11 cellular contexts compared by ENCODE assay signal in the genomic region with DNA sequence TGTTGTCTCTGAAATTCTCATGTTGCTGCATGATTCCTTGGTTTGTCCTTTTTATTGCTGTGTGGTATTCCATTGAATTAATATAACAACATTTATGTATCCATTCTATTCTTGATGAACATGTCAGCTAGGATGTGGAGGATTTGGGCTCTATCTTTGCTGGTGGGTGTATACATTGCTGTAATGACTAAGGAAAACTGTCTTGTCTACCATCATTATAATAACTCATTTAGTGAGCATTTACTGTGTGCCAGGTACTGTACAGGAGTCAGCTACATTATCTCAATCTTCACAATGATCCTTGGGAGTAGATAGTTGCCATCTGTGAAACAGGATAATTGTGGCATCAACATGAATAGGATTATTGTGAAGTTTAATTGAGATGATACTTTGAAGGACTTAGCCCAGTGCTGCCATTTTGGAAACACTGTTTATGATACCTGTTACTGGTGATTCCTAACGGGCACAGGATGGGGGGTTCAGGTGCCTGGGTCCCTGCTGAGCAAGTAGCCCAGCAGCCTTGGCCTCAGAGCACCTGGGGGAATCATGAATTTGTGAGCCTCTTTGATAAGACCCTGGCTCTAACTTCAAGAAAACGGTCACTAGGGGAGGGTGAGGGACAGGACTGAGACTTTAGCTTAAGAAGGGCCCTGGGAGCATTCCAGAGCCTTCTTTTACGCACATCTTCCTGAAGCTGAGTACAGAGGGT. TPM values are rescaled to one million over a fixed set of nuclear protein-coding genes. Genes with fewer than 3 reads are reported as not detected.
DNase-seq lines count a peak whose midpoint lies in the region; ATAC-seq and TF ChIP-seq lines count a peak whose summit lies in the region.
"Had no signal": no experiment of that assay in that cellular context is flagged by ENCODE, and none has a peak within 500 bp of the region (broad histone marks: within the 10 kb centered on the region; RNA-seq: fewer than 3 reads in every experiment).

No MANE protein-coding gene starts in this region.

- no peaks in the 10 kb centered on the region for H3K27me3 Mint-ChIP-seq in stimulated activated naive CD8-positive, alpha-beta T cell treated with anti-CD3 and anti-CD28 coated beads, Interleukin-15, Interleukin-2, amounts not matched to agents 100 ng/mL and 50 ng/mL, for 24 hours
- H3K27me3 Mint-ChIP-seq in T-cell: no peaks in the 10 kb centered on the region

- TF ChIP-seq CTCF in gastroesophageal sphincter (IDR thresholded peaks at IDR 0.05): no peak

- CTCF ChIA-PET in T-cell (lab: Charles Lee): interaction anchor here in 1 of 2 donors (0.6 to 1.3 kb wide), 2 partner anchors 50 to 344 kb away, joined by 3 read pairs; no protein-coding TSS in a partner anchor

- H3K4me3 ChIP-seq in gastroesophageal sphincter: no peak overlapping the region
- H3K4me3 ChIP-seq: lung had no signal

- H3K27ac ChIP-seq in gastroesophageal sphincter: peak overlapping the region in 3 of 4 donors; percentile 63 to 80 (median 80)

- POLR2A ChIA-PET in T-cell (lab: Charles Lee): no interaction called here

- peak overlapping the region; percentile 90 for H3K27ac Mint-ChIP-seq in stimulated activated naive CD8-positive, alpha-beta T cell treated with anti-CD3 and anti-CD28 coated beads, Interleukin-15, Interleukin-2, amounts not matched to agents 100 ng/mL and 50 ng/mL, for 24 hours
- peak overlapping the region; percentile 50 to 59 for H3K27ac Mint-ChIP-seq in T-cell

- H3K36me3 Mint-ChIP-seq in stimulated activated naive CD8-positive, alpha-beta T cell treated with anti-CD3 and anti-CD28 coated beads, Interleukin-15, Interleukin-2, amounts not matched to agents 100 ng/mL and 50 ng/mL, for 24 hours (ENCODE audit: low read depth): peaks cover 19% of the 10 kb centered on the region
- no peaks in the 10 kb centered on the region for H3K36me3 Mint-ChIP-seq in T-cell

- H3K36me3 ChIP-seq in gastroesophageal sphincter: no peaks in the 10 kb centered on the region

- no peaks in the 10 kb centered on the region for H3K9me3 Mint-ChIP-seq in stimulated activated naive CD8-positive, alpha-beta T cell treated with anti-CD3 and anti-CD28 coated beads, Interleukin-15, Interleukin-2, amounts not matched to agents 100 ng/mL and 50 ng/mL, for 24 hours
- H3K9me3 Mint-ChIP-seq in T-cell: no peaks in the 10 kb centered on the region

- TF ChIP-seq EP300 in gastroesophageal sphincter (IDR thresholded peaks at IDR 0.05): no peak

- no peak for DNase-seq in stimulated activated naive CD8-positive, alpha-beta T cell treated with anti-CD3 and anti-CD28 coated beads, Interleukin-15, Interleukin-2, amounts not matched to agents 100 U/mL and 50 U/mL, for 24 hours
- no peak for DNase-seq in T-cell
- DNase-seq in T-helper 9 cell: no peak
- no peak for DNase-seq in 8988T
- DNase-seq: central memory CD4-positive, alpha-beta T cell had no signal

- peaks cover 0 to 19% (median 4%) of the 10 kb centered on the region in 3 donors for H3K4me1 ChIP-seq in gastroesophageal sphincter

- H3K4me3 Mint-ChIP-seq in stimulated activated naive CD8-positive, alpha-beta T cell treated with anti-CD3 and anti-CD28 coated beads, Interleukin-15, Interleukin-2, amounts not matched to agents 100 ng/mL and 50 ng/mL, for 24 hours: peak overlapping the region; percentile 82
- peak overlapping the region; percentile 73 to 76 (median 73) for H3K4me3 Mint-ChIP-seq in T-cell

- no peaks in the 10 kb centered on the region for H3K27me3 ChIP-seq in gastroesophageal sphincter
- H3K27me3 ChIP-seq: MG63 had no signal

- 59% methylated on average over 2 of the region's 3 CpGs; no CpG with 5 or more reads in 1 of the 2 donors for WGBS in gastroesophageal sphincter (ENCODE audit: low coverage in 1 of 2), 2 donors

- TF ChIP-seq POLR2A in gastroesophageal sphincter (IDR thresholded peaks at IDR 0.05): no peak

- peaks cover 12% of the 10 kb centered on the region for H3K4me1 Mint-ChIP-seq in stimulated activated naive CD8-positive, alpha-beta T cell treated with anti-CD3 and anti-CD28 coated beads, Interleukin-15, Interleukin-2, amounts not matched to agents 100 ng/mL and 50 ng/mL, for 24 hours (ENCODE audit: low read depth)
- H3K4me1 Mint-ChIP-seq in T-cell: peaks cover 11 to 19% (median 14%) of the 10 kb centered on the region in 3 donors

- no peak for ATAC-seq in stimulated activated naive CD8-positive, alpha-beta T cell treated with anti-CD3 and anti-CD28 coated beads, Interleukin-15, Interleukin-2, amounts not matched to agents 100 U/mL and 50 U/mL, for 24 hours
- ATAC-seq in T-cell (replicated peaks in 1 of 4): no peak
- no peak for ATAC-seq in gastroesophageal sphincter
- no peak for ATAC-seq in GM21619 (IDR thresholded peaks at IDR 0.05; ENCODE audit: unreplicated experiment)
- no peak for ATAC-seq in HG03378 (IDR thresholded peaks at IDR 0.05; ENCODE audit: unreplicated experiment)

- no peaks in the 10 kb centered on the region for H3K9me3 ChIP-seq in gastroesophageal sphincter
- H3K9me3 ChIP-seq: MG63 had no signal

RNA-seq across cellular contexts. Expression of a gene that starts 1.8 kb away (rescaled TPM):
- total RNA-seq in T-cell: 10 to 100 TPM in 1 of 5 donors, 1 to 10 TPM in 4; 4.1 to 10.1 (median 6.0) TPM
- 1 to 10 TPM; 1.5 to 5.0 (median 2.9) TPM for total RNA-seq in gastroesophageal sphincter
